Comparison of ENCODE assay signal across 8 cellular contexts in the genomic region with DNA sequence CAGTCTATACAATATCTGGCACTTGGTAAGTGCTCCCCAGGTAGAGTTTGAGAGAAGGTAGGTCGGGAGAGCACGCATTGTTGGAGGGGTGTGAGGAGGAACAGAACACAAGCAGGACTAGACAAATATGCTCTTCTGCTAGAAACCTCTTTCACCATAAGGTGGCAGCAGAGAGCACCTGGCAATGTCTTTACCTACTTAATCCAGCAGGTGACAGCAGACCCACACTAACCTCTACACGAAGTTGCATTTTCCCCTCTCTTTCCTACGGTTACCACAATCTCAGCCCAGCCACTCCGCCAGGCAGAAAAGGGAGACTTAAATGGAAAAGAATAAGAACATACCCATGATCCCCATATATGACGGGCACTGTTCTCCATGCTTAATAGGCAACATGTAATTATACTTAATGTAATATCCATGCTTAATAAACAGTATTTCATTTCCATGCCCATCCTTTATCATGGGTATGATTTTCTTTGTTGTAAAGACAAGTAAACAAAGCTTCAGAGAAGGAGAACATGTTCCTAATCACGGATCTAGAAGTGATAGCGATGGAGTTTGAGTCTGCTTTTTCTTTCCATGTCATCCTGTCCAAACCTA. TPM values are rescaled to one million over a fixed set of nuclear protein-coding genes. Genes with fewer than 3 reads are reported as not detected.
A peak's percentile ranks its signal among the peaks of the same experiment; 100 is the strongest.
DNase-seq lines count a peak whose midpoint lies in the region; ATAC-seq and TF ChIP-seq lines count a peak whose summit lies in the region.

No MANE protein-coding gene starts in this region.

- H3K9ac ChIP-seq in PC-3 (ENCODE audit: low read length), result no peak overlapping the region

- peak; percentile 100 for TF ChIP-seq CTCF in GM10248 (IDR thresholded peaks at IDR 0.05; ENCODE audit: control extremely low read depth, extremely low read depth, low read depth, missing control alignments)
- TF ChIP-seq CTCF in PC-3 (conservative IDR thresholded peaks at IDR 0.05; ENCODE audit: low read depth, low read length), result peak; percentile 94
- TF ChIP-seq CTCF in esophagus squamous epithelium (IDR thresholded peaks at IDR 0.05), result peak; percentile 97 to 100 (median 100)
- TF ChIP-seq CTCF in natural killer cell (IDR thresholded peaks at IDR 0.05), result peak; percentile 100

- H3K4me1 Mint-ChIP-seq in natural killer cell, result peaks cover 0 to 7% of the 10 kb centered on the region in 2 donors
- peaks cover 5% of the 10 kb centered on the region in 2 donors for H3K4me1 Mint-ChIP-seq in stimulated activated naive B cell treated with anti-CD40 and anti-IgM and Interleukin-4, amounts not matched to agents 10 μg/mL and 1 μg/mL and 100 μg/mL, for 72 hours

- no peak for TF ChIP-seq POLR2A in esophagus squamous epithelium (IDR thresholded peaks at IDR 0.05)

- 3 to 9% methylated on average over 7 to 8 of the region's 8 CpGs for WGBS in esophagus squamous epithelium, 2 donors

- H3F3A ChIP-seq in PC-3 (ENCODE audit: low read length, unreplicated experiment), result no peaks in the 10 kb centered on the region

- H4K20me1 ChIP-seq in PC-3 (ENCODE audit: low read length), result no peaks in the 10 kb centered on the region

- in situ Hi-C loops in KBM-7 (cut with MboI; ENCODE audit: low pct_unique_long_range_greater_than_20kb, low sequenced_read_pairs), result loop anchor here (10.0 kb wide), 1 partner anchor 165 kb away; the partner anchor contains the start of gene CCL1

- H3K27me3 Mint-ChIP-seq in natural killer cell (ENCODE audit: low read depth in 2 of 2), result peaks cover 13 to 31% of the 10 kb centered on the region in 2 donors
- H3K27me3 Mint-ChIP-seq in stimulated activated naive B cell treated with anti-CD40 and anti-IgM and Interleukin-4, amounts not matched to agents 10 μg/mL and 1 μg/mL and 100 μg/mL, for 72 hours, result peaks cover 22 to 25% of the 10 kb centered on the region in 2 donors

- no peaks in the 10 kb centered on the region for H3K36me3 Mint-ChIP-seq in natural killer cell
- no peaks in the 10 kb centered on the region for H3K36me3 Mint-ChIP-seq in stimulated activated naive B cell treated with anti-CD40 and anti-IgM and Interleukin-4, amounts not matched to agents 10 μg/mL and 1 μg/mL and 100 μg/mL, for 72 hours

- H3K27me3 ChIP-seq in PC-3 (ENCODE audit: low read length), result no peaks in the 10 kb centered on the region
- H3K27me3 ChIP-seq in esophagus squamous epithelium, result peaks cover 0 to 42% (median 0%) of the 10 kb centered on the region in 4 donors

- H3K4me3 Mint-ChIP-seq in natural killer cell, result no peak overlapping the region
- no peak overlapping the region for H3K4me3 Mint-ChIP-seq in stimulated activated naive B cell treated with anti-CD40 and anti-IgM and Interleukin-4, amounts not matched to agents 10 μg/mL and 1 μg/mL and 100 μg/mL, for 72 hours

- H3K4me3 ChIP-seq in PC-3 (ENCODE audit: low read length) (no peak overlapping the region), esophagus squamous epithelium (no peak overlapping the region)

- POLR2A ChIA-PET in GM10248 (lab: Yijun Ruan, JAX), result no interaction called here
- POLR2A ChIA-PET in PC-3 (lab: Charles Lee; ENCODE audit: unreplicated experiment), result no interaction called here

- H3K9me3 ChIP-seq in PC-3 (ENCODE audit: low read length) (no peaks in the 10 kb centered on the region), esophagus squamous epithelium (peaks cover 0 to 5% (median 4%) of the 10 kb centered on the region in 3 donors)

- peak; percentile 76 for DNase-seq in GM10248 (ENCODE audit: extremely low spot score)
- DNase-seq in KBM-7, result peak; percentile 86
- peak; percentile 77 for DNase-seq in PC-3
- DNase-seq in activated T-cell treated with anti-CD3 and anti-CD28 coated beads for 48 hours (ENCODE audit: low read depth), result peak; percentile 43
- peak; percentile 44 for DNase-seq in esophagus squamous epithelium (lab: John Stamatoyannopoulos, UW)
- DNase-seq in natural killer cell, result peak; percentile 43
- peak; percentile 56 for DNase-seq in stimulated activated naive B cell treated with anti-CD40 and anti-IgM and Interleukin-4, amounts not matched to agents 10 μg/mL and 1 μg/mL and 100 μg/mL, for 72 hours

- H3K27ac Mint-ChIP-seq in natural killer cell, result no peak overlapping the region
- H3K27ac Mint-ChIP-seq in stimulated activated naive B cell treated with anti-CD40 and anti-IgM and Interleukin-4, amounts not matched to agents 10 μg/mL and 1 μg/mL and 100 μg/mL, for 72 hours, result no peak overlapping the region

- H3K27ac ChIP-seq in PC-3 (ENCODE audit: low read length) (no peak overlapping the region), esophagus squamous epithelium (no peak overlapping the region)

- intact Hi-C loops in PC-3 (cut with micrococcal nuclease), result loop anchor here (1.0 kb wide), 1 partner anchor 161 kb away; no protein-coding TSS in a partner anchor
- intact Hi-C loops in esophagus squamous epithelium (cut with DNase I), result loop anchor here (2.0 to 5.0 kb wide), 3 partner anchors 107 to 161 kb away; no protein-coding TSS in a partner anchor
- intact Hi-C loops in natural killer cell (cut with micrococcal nuclease), result loop anchor here (5.0 kb wide), 1 partner anchor 162 kb away; the partner anchor contains the start of gene CCL1

- H2AFZ ChIP-seq in PC-3 (ENCODE audit: low read length), result no peak overlapping the region

- no peaks in the 10 kb centered on the region for H3K9me3 Mint-ChIP-seq in natural killer cell
- peaks cover 1 to 4% of the 10 kb centered on the region in 2 donors for H3K9me3 Mint-ChIP-seq in stimulated activated naive B cell treated with anti-CD40 and anti-IgM and Interleukin-4, amounts not matched to agents 10 μg/mL and 1 μg/mL and 100 μg/mL, for 72 hours

- ATAC-seq in PC-3 (peak; percentile 56), natural killer cell (peak; percentile 92 to 100 (median 95)), GM21825 (IDR thresholded peaks at IDR 0.05; ENCODE audit: unreplicated experiment) (no peak)
- peak; percentile 84 to 87 for ATAC-seq in stimulated activated naive B cell treated with anti-CD40 and anti-IgM and Interleukin-4, amounts not matched to agents 10 μg/mL and 1 μg/mL and 100 μg/mL, for 72 hours (replicated peaks)

- H3K4me1 ChIP-seq in PC-3 (ENCODE audit: insufficient read depth, low read length) (no peaks in the 10 kb centered on the region), esophagus squamous epithelium (peaks cover 0 to 38% (median 3%) of the 10 kb centered on the region in 3 donors)

- BruUV-seq in PC-3 (replicated peaks; lab: Mats Ljungman, UMichigan), result no TSS peak

- CTCF ChIA-PET in GM10248 (lab: Yijun Ruan, JAX), result interaction anchor here (0.8 to 8.6 kb wide), 32 partner anchors 9 to 1547 kb away, joined by 3 to 305 read pairs (median 4); partner anchors contain the start of genes CCL1, CCL13, CCL2 and CCL8
- CTCF ChIA-PET in PC-3 (lab: Charles Lee), result no interaction called here

- H3K36me3 ChIP-seq in PC-3 (ENCODE audit: low read depth, low read length) (no peaks in the 10 kb centered on the region), esophagus squamous epithelium (no peaks in the 10 kb centered on the region)

- no peak overlapping the region for H3K4me2 ChIP-seq in PC-3 (ENCODE audit: low read length)

- H3K79me2 ChIP-seq in PC-3 (ENCODE audit: low read length), result no peaks in the 10 kb centered on the region

- H3K9me2 ChIP-seq in PC-3 (replicated peaks; ENCODE audit: low read length), result no peaks in the 10 kb centered on the region

RNA-seq across cellular contexts. Expression of gene CCL2, which starts 55.1 kb away (rescaled TPM):
- total RNA-seq in PC-3 (2014; rRNA removed), result not detected in 2 replicates
- 1 to 10 TPM; 4.0 to 7.9 (median 5.2) TPM for total RNA-seq in esophagus squamous epithelium
- not detected for total RNA-seq in natural killer cell
